Comparison of ENCODE assay signal across 8 cellular contexts in the genomic region with DNA sequence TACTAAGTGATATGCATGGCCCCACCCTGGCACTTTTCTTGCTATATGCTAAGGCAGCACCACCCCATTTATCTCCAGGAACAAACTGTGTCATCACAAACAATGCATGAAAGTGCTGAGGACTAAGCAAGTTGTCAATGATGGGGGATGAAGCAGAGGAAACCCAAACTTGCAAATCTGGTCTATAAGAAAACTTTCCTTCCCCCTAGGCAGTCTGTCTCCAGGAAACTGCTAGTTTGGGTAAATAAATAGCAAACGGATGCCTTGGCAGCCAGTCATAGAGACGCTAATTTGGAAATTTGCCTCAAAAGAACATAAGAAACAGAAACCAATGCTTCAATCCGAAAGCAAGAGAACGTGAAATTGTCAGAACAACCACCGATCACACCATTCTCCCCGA. TPM values are rescaled to one million over a fixed set of nuclear protein-coding genes. Genes with fewer than 3 reads are reported as not detected.
DNase-seq lines count a peak whose midpoint lies in the region; ATAC-seq and TF ChIP-seq lines count a peak whose summit lies in the region.

No MANE protein-coding gene starts in this region.

- no peaks in the 10 kb centered on the region for H3F3A ChIP-seq in PC-9 (ENCODE audit: insufficient read depth, low read depth)

- CTCF ChIA-PET in PC-9 (lab: Charles Lee): no interaction called here

- H3K27me3 ChIP-seq in PC-9 (ENCODE audit: insufficient read depth, low read depth) (peaks cover 5% of the 10 kb centered on the region; the same call in 1 of the 2 replicates), thyroid gland (no peaks in the 10 kb centered on the region)

- H3K4me3 ChIP-seq in PC-9 (peak overlapping the region; percentile 11; the same call in 1 of the 2 replicates), thyroid gland (replicated peaks in 1 of 3) (no peak overlapping the region)

- H3K27ac ChIP-seq in PC-9 (peak overlapping the region; percentile 46), thyroid gland (no peak overlapping the region)

- H3K4me1 ChIP-seq in PC-9 (replicated peaks; ENCODE audit: insufficient read depth): peaks cover 30% of the 10 kb centered on the region
- H3K4me1 ChIP-seq in thyroid gland: peaks cover 0 to 8% of the 10 kb centered on the region in 2 donors

- H4K20me1 ChIP-seq in PC-9 (ENCODE audit: insufficient read depth): no peaks in the 10 kb centered on the region

- no peaks in the 10 kb centered on the region for H3K9me2 ChIP-seq in PC-9 (ENCODE audit: insufficient read depth)

- DNase-seq in PC-9 (peak; percentile 40 to 91), Right ventricle myocardium superior (no peak), stromal cell of bone marrow (ENCODE audit: low read depth) (peak; percentile 71), thyroid gland (no peak), posterior vena cava (ENCODE audit: low spot score) (no peak), anterior cingulate cortex (lab: John Stamatoyannopoulos, UW) (no peak)

- intact Hi-C loops in PC-9 (cut with micrococcal nuclease; ENCODE audit: unreplicated experiment) (no loop called here), Right ventricle myocardium superior (cut with DNase I) (no loop called here), thyroid gland (cut with DNase I) (loop anchor here (10.0 kb wide), 1 partner anchor 87 kb away; no protein-coding TSS in a partner anchor), posterior vena cava (cut with DNase I) (no loop called here)

- WGBS in thyroid gland, 2 donors: 16 to 23% methylated on average over 6 of the region's 6 CpGs

- TF ChIP-seq CTCF in PC-9 (conservative IDR thresholded peaks at IDR 0.05): no peak
- TF ChIP-seq CTCF in thyroid gland (IDR thresholded peaks at IDR 0.05): no peak

- H2AFZ ChIP-seq in PC-9: peak overlapping the region; percentile 67; the same call in 1 of the 2 replicates

- no TSS peak for BruUV-seq in PC-9 (replicated peaks; lab: Mats Ljungman, UMichigan)

- H3K9me3 ChIP-seq in PC-9 (ENCODE audit: insufficient read depth, low read depth): no peaks in the 10 kb centered on the region
- H3K9me3 ChIP-seq in thyroid gland: no peaks in the 10 kb centered on the region

- peak; percentile 57 for ATAC-seq in GM19463 (IDR thresholded peaks at IDR 0.05; ENCODE audit: unreplicated experiment)
- peak; percentile 60 for ATAC-seq in Right ventricle myocardium superior (ENCODE audit: poor library complexity)
- no peak for ATAC-seq in HG03097 (IDR thresholded peaks at IDR 0.05; ENCODE audit: low FRiP score, unreplicated experiment)

- POLR2A ChIA-PET in PC-9 (lab: Charles Lee; ENCODE audit: unreplicated experiment): no interaction called here

- H3K4me2 ChIP-seq in PC-9: peak overlapping the region; percentile 71

- no peaks in the 10 kb centered on the region for H3K36me3 ChIP-seq in PC-9 (ENCODE audit: low read depth)
- H3K36me3 ChIP-seq in thyroid gland: no peaks in the 10 kb centered on the region

- H3K79me2 ChIP-seq in PC-9 (ENCODE audit: low read depth): no peaks in the 10 kb centered on the region

- TF ChIP-seq POLR2A in thyroid gland (IDR thresholded peaks at IDR 0.05): no peak

RNA-seq across cellular contexts. Expression of gene HSBP1, which starts 5.6 kb away (rescaled TPM):
- total RNA-seq in PC-9 (2021) (89.9 and 130 TPM in 2 replicates), Right ventricle myocardium superior (175 TPM), thyroid gland (10 to 100 TPM; 17.7 to 50.7 (median 23.9) TPM), posterior vena cava (10 to 100 TPM; 68.8 to 81.1 TPM)

Comparison
In these comparisons a context has a peak if more than half of its experiments do, and no peak if none do; other contexts are left out.
1. DNase-seq: peak in PC-9 (2 of 2) and stromal cell of bone marrow (single experiment); none in Right ventricle myocardium superior (single experiment), thyroid gland (0 of 2), posterior vena cava (single experiment) and anterior cingulate cortex (0 of 58).